Comparison of ENCODE assay signal across 8 cellular contexts in genomic region chr12:121748571-121749265, GRCh38. TPM values are rescaled to one million over a fixed set of nuclear protein-coding genes. Genes with fewer than 3 reads are reported as not detected.
DNase-seq lines count a peak whose midpoint lies in the region; ATAC-seq, FAIRE-seq and TF ChIP-seq lines count a peak whose summit lies in the region.

No MANE protein-coding gene starts in this region.

- FAIRE-seq in endometrium (lab: Jason Lieb, UNC): peak; percentile 97

- H3K4me3 ChIP-seq in mammary epithelial cell (replicated peaks in 1 of 3; ENCODE audit: insufficient read depth in 1 of 3, low read depth in 2 of 3, low read length in 3 of 3) (no peak overlapping the region), SK-N-SH (ENCODE audit: low read depth in 2 of 2, low read length in 1 of 2) (no peak overlapping the region), body of pancreas (no peak overlapping the region), Peyer's patch (no peak overlapping the region), OCI-LY7 (ENCODE audit: low read depth, low read length, poor library complexity, severe bottlenecking) (no peak overlapping the region)

- CTCF ChIA-PET in mammary epithelial cell (lab: Charles Lee; ENCODE audit: low non-redundant PET): interaction anchor here (0.5 kb wide), 1 partner anchor 196 kb away, joined by 15 read pairs; no protein-coding TSS in a partner anchor
- CTCF ChIA-PET in SK-N-SH (lab: Yijun Ruan, JAX): interaction anchor here (1.0 kb wide), 1 partner anchor 45 kb away, joined by 8 read pairs; the partner anchor contains the start of gene RHOF
- CTCF ChIA-PET in OCI-LY7 (lab: Charles Lee; ENCODE audit: unreplicated experiment): no interaction called here

- no peak for TF ChIP-seq RAD21 in SK-N-SH (IDR thresholded peaks at IDR 0.05; ENCODE audit: low read length)

- H4K20me1 ChIP-seq in mammary epithelial cell (ENCODE audit: insufficient read depth, low read length): no peaks in the 10 kb centered on the region
- no peaks in the 10 kb centered on the region for H4K20me1 ChIP-seq in SK-N-SH (ENCODE audit: insufficient read depth)
- H4K20me1 ChIP-seq in OCI-LY7 (ENCODE audit: insufficient read depth, low read length): no peaks in the 10 kb centered on the region

- H3K9me2 ChIP-seq in SK-N-SH (no peaks in the 10 kb centered on the region), OCI-LY7 (ENCODE audit: insufficient read depth, low read length) (no peaks in the 10 kb centered on the region)

- H3K36me3 ChIP-seq in mammary epithelial cell (ENCODE audit: insufficient read depth, low read length) (no peaks in the 10 kb centered on the region), SK-N-SH (replicated peaks in 1 of 2; ENCODE audit: control insufficient read depth in 1 of 2, insufficient read depth in 2 of 2, low read length in 1 of 2) (no peaks in the 10 kb centered on the region), body of pancreas (replicated peaks in 1 of 2; ENCODE audit: insufficient read depth in 1 of 2, low read depth in 2 of 2) (peaks cover 0 to 5% of the 10 kb centered on the region in 2 donors), Peyer's patch (no peaks in the 10 kb centered on the region), OCI-LY7 (ENCODE audit: insufficient read depth, low read length) (peaks cover 40% of the 10 kb centered on the region)

- peak; percentile 46 to 83 for DNase-seq in T47D (ENCODE audit: low read depth in 1 of 2, low spot score in 1 of 2)
- DNase-seq in mammary epithelial cell: no peak
- DNase-seq in SK-N-SH: no peak
- DNase-seq in omental fat pad (ENCODE audit: low spot score): no peak
- no peak for DNase-seq in body of pancreas
- no peak for DNase-seq in Peyer's patch
- no peak for DNase-seq in OCI-LY7 (ENCODE audit: low spot score)

- H3K27me3 ChIP-seq in mammary epithelial cell (ENCODE audit: insufficient read depth, low read length) (no peaks in the 10 kb centered on the region), SK-N-SH (ENCODE audit: insufficient read depth) (no peaks in the 10 kb centered on the region), body of pancreas (no peaks in the 10 kb centered on the region), Peyer's patch (no peaks in the 10 kb centered on the region)

- POLR2A ChIA-PET in SK-N-SH (lab: Yijun Ruan, JAX): no interaction called here
- POLR2A ChIA-PET in OCI-LY7 (lab: Charles Lee): no interaction called here

- H3K79me2 ChIP-seq in mammary epithelial cell (ENCODE audit: insufficient read depth, low read length): no peaks in the 10 kb centered on the region
- H3K79me2 ChIP-seq in SK-N-SH (ENCODE audit: insufficient read depth): peaks cover 8% of the 10 kb centered on the region
- no peaks in the 10 kb centered on the region for H3K79me2 ChIP-seq in OCI-LY7 (ENCODE audit: insufficient read depth, low read depth, low read length)

- H3K27ac ChIP-seq in mammary epithelial cell (ENCODE audit: insufficient read depth, low read depth, low read length) (no peak overlapping the region), SK-N-SH (ENCODE audit: low read depth in 2 of 2, low read length in 1 of 2) (peak overlapping the region in 1 of 2 experiments; percentile 57; a peak in 1 of 4 replicates), body of pancreas (no peak overlapping the region), Peyer's patch (no peak overlapping the region), OCI-LY7 (ENCODE audit: low read depth, low read length, poor library complexity, severe bottlenecking) (no peak overlapping the region)

- H2AFZ ChIP-seq in mammary epithelial cell (ENCODE audit: low read depth, low read length) (no peak overlapping the region), SK-N-SH (ENCODE audit: low read depth) (no peak overlapping the region), OCI-LY7 (ENCODE audit: low read length) (no peak overlapping the region)

- H3K4me2 ChIP-seq in mammary epithelial cell (ENCODE audit: insufficient read depth, low read depth, low read length) (no peak overlapping the region), SK-N-SH (peak overlapping the region; percentile 48; the same call in 1 of the 2 replicates), OCI-LY7 (ENCODE audit: low read length) (no peak overlapping the region)

- intact Hi-C loops in mammary epithelial cell (cut with micrococcal nuclease): no loop called here
- intact Hi-C loops in body of pancreas (cut with DNase I): no loop called here
- intact Hi-C loops in OCI-LY7 (cut with micrococcal nuclease; ENCODE audit: unreplicated experiment): no loop called here

- H3K9me3 ChIP-seq in mammary epithelial cell (replicated peaks; ENCODE audit: insufficient read depth, low read length) (no peaks in the 10 kb centered on the region), SK-N-SH (no peaks in the 10 kb centered on the region), body of pancreas (no peaks in the 10 kb centered on the region), Peyer's patch (no peaks in the 10 kb centered on the region), OCI-LY7 (ENCODE audit: low read length) (no peaks in the 10 kb centered on the region)

- H3K9ac ChIP-seq in mammary epithelial cell (ENCODE audit: insufficient read depth, low read length) (no peak overlapping the region), SK-N-SH (no peak overlapping the region)

- TF ChIP-seq EP300 in SK-N-SH (IDR thresholded peaks at IDR 0.05; ENCODE audit: borderline replicate concordance in 1 of 2, low read depth in 1 of 2, low read length in 1 of 2): no peak

- H3K4me1 ChIP-seq in mammary epithelial cell (ENCODE audit: insufficient read depth, low read length) (no peaks in the 10 kb centered on the region), SK-N-SH (ENCODE audit: control insufficient read depth in 1 of 2, insufficient read depth in 2 of 2, low read depth in 1 of 2, low read length in 1 of 2) (peaks cover 0 to 6% of the 10 kb centered on the region in 2 experiments; a peak in 1 of 4 replicates), body of pancreas (no peaks in the 10 kb centered on the region), Peyer's patch (no peaks in the 10 kb centered on the region), OCI-LY7 (ENCODE audit: insufficient read depth, low read length, poor library complexity, severe bottlenecking) (no peaks in the 10 kb centered on the region)

- WGBS in mammary epithelial cell (ENCODE audit: low coverage, missing lambda C conversion rate): 81% methylated on average over 17 of the region's 17 CpGs
- whole genome bisulfite sequencing in SK-N-SH (ENCODE audit: low lambda C conversion rate): 44% methylated on average over 16 of the region's 17 CpGs
- 58 to 73% methylated on average over 15 to 17 of the region's 17 CpGs for WGBS in body of pancreas, 2 donors

- no TSS peak for BruUV-seq in mammary epithelial cell (replicated peaks; lab: Mats Ljungman, UMichigan)
- BruUV-seq in OCI-LY7 (replicated peaks; lab: Mats Ljungman, UMichigan): no TSS peak

- dilution Hi-C loops in mammary epithelial cell (cut with HindIII; ENCODE audit: low sequenced_read_pairs): no loop called here

- in situ Hi-C loops in T47D (cut with HindIII; ENCODE audit: low pct_unique_long_range_greater_than_20kb, low sequenced_read_pairs): no loop called here
- in situ Hi-C loops in mammary epithelial cell (cut with MboI; ENCODE audit: low sequenced_read_pairs in 2 of 2): no loop called here

- ATAC-seq in omental fat pad (ENCODE audit: low FRiP score): peak; percentile 91
- no peak for ATAC-seq in body of pancreas

- TF ChIP-seq POLR2A in body of pancreas (IDR thresholded peaks at IDR 0.05) (no peak), Peyer's patch (IDR thresholded peaks at IDR 0.05) (no peak)

- peaks cover 17% of the 10 kb centered on the region for H3F3A ChIP-seq in SK-N-SH (replicated peaks; ENCODE audit: insufficient read depth)

- no peak for TF ChIP-seq CTCF in mammary epithelial cell (conservative IDR thresholded peaks at IDR 0.05 in 1 of 2, IDR thresholded peaks at IDR 0.05 in 1 of 2; ENCODE audit: extremely low read depth in 1 of 2, insufficient read depth in 1 of 2, low read depth in 1 of 2, low read length in 2 of 2)
- TF ChIP-seq CTCF in SK-N-SH (IDR thresholded peaks at IDR 0.05): no peak
- TF ChIP-seq CTCF in omental fat pad (IDR thresholded peaks at IDR 0.05): no peak
- no peak for TF ChIP-seq CTCF in body of pancreas (IDR thresholded peaks at IDR 0.05)
- TF ChIP-seq CTCF in Peyer's patch (IDR thresholded peaks at IDR 0.05): no peak
- no peak for TF ChIP-seq CTCF in OCI-LY7 (conservative IDR thresholded peaks at IDR 0.05; ENCODE audit: low read length)

RNA-seq across cellular contexts. Expression of gene TMEM120B, which starts 36.2 kb away (rescaled TPM):
- 10 to 100 TPM; 15.8 to 19.5 TPM for total RNA-seq in mammary epithelial cell
- 10.6 TPM for polyA plus RNA-seq in mammary epithelial cell
- 33.7 TPM for polyA minus RNA-seq in mammary epithelial cell
- polyA plus RNA-seq in SK-N-SH (2012; rRNA removed): 15.1 and 15.4 TPM in 2 replicates
- 4.8 and 7.4 TPM in 2 replicates for polyA plus RNA-seq in SK-N-SH (2012; cell fraction: cytosol; rRNA removed)
- polyA plus RNA-seq in SK-N-SH (2012; cell fraction: nucleus; rRNA removed): 78.8 and 83.1 TPM in 2 replicates
- total RNA-seq in omental fat pad: 10 to 100 TPM in 1 of 4 donors, 1 to 10 TPM in 3; 4.9 to 10.7 (median 5.7) TPM
- total RNA-seq in body of pancreas: 10 to 100 TPM; 13.2 to 14.2 TPM
- total RNA-seq in Peyer's patch: 1 to 10 TPM; 3.7 to 8.6 (median 5.2) TPM
- total RNA-seq in OCI-LY7 (2014; rRNA removed; shearing (Covaris generic)): 9.3 and 12.4 TPM in 2 replicates
- total RNA-seq in OCI-LY7 (2022): 20.5 and 21.5 TPM in 2 replicates

RNA-seq across cellular contexts. Expression of gene RHOF, which starts 44.8 kb away (rescaled TPM):
- total RNA-seq in mammary epithelial cell (1 to 10 TPM; 4.4 to 6.2 TPM), omental fat pad (10 to 100 TPM in 2 of 4 donors, 1 to 10 TPM in 2; 4.8 to 11.4 (median 9.5) TPM), body of pancreas (10 to 100 TPM in 1 of 2 donors, 1 to 10 TPM in 1; 9.9 to 10.2 TPM), Peyer's patch (100 to 1,000 TPM in 2 of 4 donors, 10 to 100 TPM in 2; 31.4 to 134 (median 91.0) TPM), OCI-LY7 (2022) (45.7 and 53.7 TPM in 2 replicates)
- polyA plus RNA-seq in mammary epithelial cell (1.4 TPM), SK-N-SH (2012; rRNA removed) (5.0 and 5.3 TPM in 2 replicates)
- 0.26 TPM for polyA minus RNA-seq in mammary epithelial cell
- polyA plus RNA-seq in SK-N-SH (2012; cell fraction: cytosol; rRNA removed): 2.3 and 2.8 TPM in 2 replicates
- 19.5 and 20.2 TPM in 2 replicates for polyA plus RNA-seq in SK-N-SH (2012; cell fraction: nucleus; rRNA removed)
- 23.5 and 29.2 TPM in 2 replicates for total RNA-seq in OCI-LY7 (2014; rRNA removed; shearing (Covaris generic))

RNA-seq across cellular contexts. Expression of gene SETD1B, which starts 55.1 kb away (rescaled TPM):
- 10 to 100 TPM in 1 of 2 donors, 1 to 10 TPM in 1; 4.3 to 16.0 TPM for total RNA-seq in mammary epithelial cell
- 0.94 TPM for polyA plus RNA-seq in mammary epithelial cell
- 5.4 TPM for polyA minus RNA-seq in mammary epithelial cell
- 1.2 and 2.0 TPM in 2 replicates for polyA plus RNA-seq in SK-N-SH (2012; rRNA removed)
- 1.5 and 1.8 TPM in 2 replicates for polyA plus RNA-seq in SK-N-SH (2012; cell fraction: cytosol; rRNA removed)
- polyA plus RNA-seq in SK-N-SH (2012; cell fraction: nucleus; rRNA removed): 8.4 and 11.5 TPM in 2 replicates
- total RNA-seq in omental fat pad: 10 to 100 TPM in 1 of 4 donors, 1 to 10 TPM in 3; 3.7 to 10.4 (median 6.6) TPM
- 10 to 100 TPM in 1 of 2 donors, 1 to 10 TPM in 1; 9.1 to 15.8 TPM for total RNA-seq in body of pancreas
- 10 to 100 TPM; 15.4 to 30.5 (median 25.3) TPM for total RNA-seq in Peyer's patch
- 3.3 and 4.7 TPM in 2 replicates for total RNA-seq in OCI-LY7 (2014; rRNA removed; shearing (Covaris generic))
- 22.5 and 24.3 TPM in 2 replicates for total RNA-seq in OCI-LY7 (2022)

Comparison
In these comparisons a context has a peak if more than half of its experiments do, and no peak if none do; other contexts are left out.
1. DNase-seq: peak in T47D (2 of 2); none in mammary epithelial cell (single experiment), SK-N-SH (single experiment), omental fat pad (single experiment), body of pancreas (0 of 4), Peyer's patch (0 of 3) and OCI-LY7 (single experiment).